8 cellular contexts compared by ENCODE assay signal in the genomic region with DNA sequence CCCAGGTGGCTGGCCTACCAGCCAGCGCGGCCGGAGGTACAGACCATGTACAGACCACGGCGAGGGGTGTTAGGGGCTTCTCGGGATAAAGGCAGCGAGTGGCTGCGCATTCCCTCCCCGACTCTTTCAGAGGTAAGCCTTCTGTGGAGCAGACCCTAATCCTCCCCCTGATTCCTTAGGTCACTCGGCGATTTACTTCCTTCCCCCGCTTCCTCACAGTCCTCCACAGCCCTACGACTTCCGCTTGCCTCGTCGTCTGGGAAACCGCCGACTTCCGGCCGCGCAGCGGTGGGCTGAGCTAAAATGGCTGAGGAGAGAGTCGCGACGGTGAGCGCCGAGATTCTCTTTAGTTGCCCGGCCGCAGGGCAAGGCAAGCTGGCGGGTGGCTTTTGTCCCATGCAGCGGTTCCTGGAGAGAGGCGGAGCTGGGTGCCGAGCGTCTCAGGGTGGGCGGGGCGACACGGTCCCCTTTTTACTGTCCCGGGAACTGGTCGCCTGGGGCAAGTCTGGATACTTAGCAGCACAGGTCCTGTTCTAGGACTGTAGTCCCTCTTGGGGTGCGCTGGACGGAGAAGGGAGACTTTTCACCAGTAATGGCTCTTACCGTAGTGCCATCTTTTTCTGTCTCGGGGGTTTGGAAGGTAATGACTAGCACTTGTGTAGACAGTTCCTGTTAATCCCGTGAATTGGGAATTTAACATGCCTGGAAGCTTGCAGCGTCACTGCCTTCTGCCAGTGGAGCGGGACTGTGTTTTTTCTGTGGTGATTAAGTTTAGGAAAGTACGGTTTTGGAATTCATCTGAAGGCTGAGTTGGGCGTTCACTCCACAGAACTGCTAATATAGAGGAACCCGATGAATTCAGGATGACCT. TPM values are rescaled to one million over a fixed set of nuclear protein-coding genes. Genes with fewer than 3 reads are reported as not detected.
A peak's percentile ranks its signal among the peaks of the same experiment; 100 is the strongest.
DNase-seq lines count a peak whose midpoint lies in the region; ATAC-seq and TF ChIP-seq lines count a peak whose summit lies in the region.

A gene with protein sequence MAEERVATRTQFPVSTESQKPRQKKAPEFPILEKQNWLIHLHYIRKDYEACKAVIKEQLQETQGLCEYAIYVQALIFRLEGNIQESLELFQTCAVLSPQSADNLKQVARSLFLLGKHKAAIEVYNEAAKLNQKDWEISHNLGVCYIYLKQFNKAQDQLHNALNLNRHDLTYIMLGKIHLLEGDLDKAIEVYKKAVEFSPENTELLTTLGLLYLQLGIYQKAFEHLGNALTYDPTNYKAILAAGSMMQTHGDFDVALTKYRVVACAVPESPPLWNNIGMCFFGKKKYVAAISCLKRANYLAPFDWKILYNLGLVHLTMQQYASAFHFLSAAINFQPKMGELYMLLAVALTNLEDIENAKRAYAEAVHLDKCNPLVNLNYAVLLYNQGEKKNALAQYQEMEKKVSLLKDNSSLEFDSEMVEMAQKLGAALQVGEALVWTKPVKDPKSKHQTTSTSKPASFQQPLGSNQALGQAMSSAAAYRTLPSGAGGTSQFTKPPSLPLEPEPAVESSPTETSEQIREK (plus strand): TSS at position 283 of the 870 bp plus-strand sequence. CDS start 21 bp downstream, at position 304.
A gene with protein sequence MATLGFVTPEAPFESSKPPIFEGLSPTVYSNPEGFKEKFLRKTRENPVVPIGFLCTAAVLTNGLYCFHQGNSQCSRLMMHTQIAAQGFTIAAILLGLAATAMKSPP (minus strand): TSS at position 258 of the 870 bp plus-strand sequence. CDS start 9,808 bp downstream, outside the sequence.

- H3F3A ChIP-seq in DOHH2 (ENCODE audit: control insufficient read depth, insufficient read depth), result peaks cover 7% of the 10 kb centered on the region

- H3K27me3 ChIP-seq in DOHH2 (ENCODE audit: control insufficient read depth, low read length), result no peaks in the 10 kb centered on the region
- H3K27me3 ChIP-seq in neuron (ENCODE audit: insufficient read depth, low read length), result no peaks in the 10 kb centered on the region

- no peaks in the 10 kb centered on the region for H3K9me2 ChIP-seq in DOHH2 (replicated peaks; ENCODE audit: control insufficient read depth, low read length)

- H2AFZ ChIP-seq in neuron (ENCODE audit: low read depth, low read length), result peak within 1 kb of the TSS; percentile 99

- H3K36me3 ChIP-seq in DOHH2 (ENCODE audit: control insufficient read depth, low read length) (no peaks in the 10 kb centered on the region), neuron (ENCODE audit: insufficient read depth, low read length) (no peaks in the 10 kb centered on the region)

- H3K36me3 Mint-ChIP-seq in activated T-cell treated with anti-CD3 and anti-CD28 coated beads, Interleukin-2, amount 50 U/mL, for 72 hours (ENCODE audit: insufficient read depth in 2 of 2), result no peaks in the 10 kb centered on the region

- H3K9me3 Mint-ChIP-seq in activated T-cell treated with anti-CD3 and anti-CD28 coated beads, Interleukin-2, amount 50 U/mL, for 72 hours, result no peaks in the 10 kb centered on the region

- H3K4me3 Mint-ChIP-seq in activated T-cell treated with anti-CD3 and anti-CD28 coated beads, Interleukin-2, amount 50 U/mL, for 72 hours, result peak within 1 kb of the TSS; percentile 97

- TF ChIP-seq CTCF in DOHH2 (IDR thresholded peaks at IDR 0.05; ENCODE audit: low read depth, low read length, poor library complexity, severe bottlenecking) (no peak), fibroblast of villous mesenchyme (IDR thresholded peaks at IDR 0.05; ENCODE audit: insufficient read depth, low read depth, low read length) (no peak)

- peak; percentile 87 for DNase-seq in LHCN-M2 (ENCODE audit: low read depth)
- DNase-seq in activated T-cell treated with anti-CD3 and anti-CD28 coated beads, Interleukin-2, amount 50 U/mL, for 72 hours, result peak; percentile 90 to 91
- peak; percentile 86 for DNase-seq in fibroblast of villous mesenchyme (ENCODE audit: low read depth)
- no peak for DNase-seq in amygdala (lab: John Stamatoyannopoulos, UW)

- H3K4me2 ChIP-seq in DOHH2 (ENCODE audit: low read length), result peak within 1 kb of the TSS; percentile 85

- H3K9me3 ChIP-seq in DOHH2 (ENCODE audit: control insufficient read depth, insufficient read depth, low read length) (no peaks in the 10 kb centered on the region; the same call in 1 of the 2 replicates), neuron (ENCODE audit: low read length) (no peaks in the 10 kb centered on the region)

- H3K4me1 ChIP-seq in DOHH2 (ENCODE audit: control insufficient read depth, low read length) (peaks cover 21% of the 10 kb centered on the region), neuron (ENCODE audit: insufficient read depth, low read length) (peaks cover 6% of the 10 kb centered on the region)

- peak within 1 kb of the TSS; percentile 94 for H3K27ac Mint-ChIP-seq in activated T-cell treated with anti-CD3 and anti-CD28 coated beads, Interleukin-2, amount 50 U/mL, for 72 hours

- H3K4me3 ChIP-seq in DOHH2 (ENCODE audit: low read length), result peak within 1 kb of the TSS; percentile 85
- H3K4me3 ChIP-seq in fibroblast of villous mesenchyme (ENCODE audit: low read depth, low read length), result peak within 1 kb of the TSS; percentile 77
- peak within 1 kb of the TSS; percentile 71 for H3K4me3 ChIP-seq in neuron (ENCODE audit: low read length)

- H3K4me1 Mint-ChIP-seq in activated T-cell treated with anti-CD3 and anti-CD28 coated beads, Interleukin-2, amount 50 U/mL, for 72 hours (ENCODE audit: low read depth), result peaks cover 23% of the 10 kb centered on the region

- no peaks in the 10 kb centered on the region for H4K20me1 ChIP-seq in DOHH2 (ENCODE audit: control insufficient read depth, insufficient read depth, low read depth, low read length)

- peaks cover 5% of the 10 kb centered on the region for H3K79me2 ChIP-seq in DOHH2 (ENCODE audit: control insufficient read depth, low read length)

- H3K27me3 Mint-ChIP-seq in activated T-cell treated with anti-CD3 and anti-CD28 coated beads, Interleukin-2, amount 50 U/mL, for 72 hours (ENCODE audit: low read depth), result no peaks in the 10 kb centered on the region

- peak; percentile 90 for ATAC-seq in GM21825 (IDR thresholded peaks at IDR 0.05; ENCODE audit: unreplicated experiment)
- ATAC-seq in activated T-cell treated with anti-CD3 and anti-CD28 coated beads, Interleukin-2, amount 50 U/mL, for 72 hours (replicated peaks in 1 of 2), result peak; percentile 99

- peak within 1 kb of the TSS; percentile 64 for H3K27ac ChIP-seq in DOHH2 (ENCODE audit: low read depth, low read length)
- peak within 1 kb of the TSS; percentile 70 for H3K27ac ChIP-seq in temporal lobe (ENCODE audit: low read depth, low read length)

RNA-seq across cellular contexts. Expression of the first gene that starts in this region (rescaled TPM):
- total RNA-seq in LHCN-M2 (2014; rRNA removed) (18.1 and 20.0 TPM in 2 replicates), fibroblast of villous mesenchyme (19.4 and 22.9 TPM in 2 replicates), temporal lobe (20.4 TPM)
- polyA plus RNA-seq in LHCN-M2 (2012), result 10.6 TPM
- 10 to 100 TPM; 19.0 to 27.2 TPM for total RNA-seq in activated T-cell treated with anti-CD3 and anti-CD28 coated beads, Interleukin-2, amount 50 U/mL, for 72 hours

RNA-seq across cellular contexts. Expression of the second gene that starts in this region (rescaled TPM):
- total RNA-seq in LHCN-M2 (2014; rRNA removed) (not detected in 2 replicates), fibroblast of villous mesenchyme (0.32 and 0.43 TPM in 2 replicates), temporal lobe (not detected)
- 0.05 TPM for polyA plus RNA-seq in LHCN-M2 (2012)
- total RNA-seq in activated T-cell treated with anti-CD3 and anti-CD28 coated beads, Interleukin-2, amount 50 U/mL, for 72 hours, result under 1 TPM; 0.22 to 0.30 TPM

Comparison
In these comparisons a context has a peak if more than half of its experiments do, and no peak if none do; other contexts are left out.
1. DNase-seq: peak in LHCN-M2 (single experiment), activated T-cell treated with anti-CD3 and anti-CD28 coated beads, Interleukin-2, amount 50 U/mL, for 72 hours (2 of 2) and fibroblast of villous mesenchyme (single experiment); none in amygdala (0 of 56).
2. Peak in every context shown above with its lines, with median percentiles within 50 percentile points of each other: H3K4me3 ChIP-seq.